In the genomic region with DNA sequence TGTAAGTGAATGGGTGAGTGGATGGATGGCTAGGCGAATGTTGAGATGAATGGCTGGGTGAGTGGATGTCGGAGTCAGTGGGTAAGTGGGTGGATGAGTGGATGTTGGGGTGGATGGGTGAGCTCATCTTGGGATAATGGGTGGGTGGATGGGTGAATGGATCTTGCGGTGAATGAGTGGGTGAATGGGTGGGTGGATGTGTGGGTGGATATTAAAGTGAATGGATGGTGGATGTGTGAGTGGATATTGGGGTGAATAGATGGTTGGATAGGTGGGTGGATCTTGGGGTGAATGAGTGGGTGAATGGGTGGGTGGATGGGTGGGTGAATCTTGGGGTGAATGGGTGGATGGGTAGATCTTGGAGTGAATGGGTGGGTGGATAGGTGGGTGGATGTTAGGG, we compare ENCODE assay signal across 19 cellular contexts. TPM values are rescaled to one million over a fixed set of nuclear protein-coding genes. Genes with fewer than 3 reads are reported as not detected.
DNase-seq lines count a peak whose midpoint lies in the region; ATAC-seq, FAIRE-seq and TF ChIP-seq lines count a peak whose summit lies in the region.
"Had no signal": no experiment of that assay in that cellular context is flagged by ENCODE, and none has a peak within 500 bp of the region (broad histone marks: within the 10 kb centered on the region; RNA-seq: fewer than 3 reads in every experiment).

No MANE protein-coding gene starts in this region.

- peaks cover 6% of the 10 kb centered on the region; the same call in 1 of the 2 replicates for H3K23me2 ChIP-seq in H1 (ENCODE audit: low read depth, low read length)

- H4K5ac ChIP-seq in H1 (ENCODE audit: insufficient read length, low read depth, low read length) = no peak overlapping the region

- peaks cover 8% of the 10 kb centered on the region for H3K27me3 Mint-ChIP-seq in neural progenitor cell (ENCODE audit: insufficient read depth, low read depth)
- H3K27me3 Mint-ChIP-seq in activated naive CD8-positive, alpha-beta T cell treated with anti-CD3 and anti-CD28 coated beads, Interleukin-2, amount 50 U/mL, for 24 hours = peaks cover 7% of the 10 kb centered on the region

- ATAC-seq in activated naive CD8-positive, alpha-beta T cell treated with anti-CD3 and anti-CD28 coated beads, Interleukin-2, amount 50 U/mL, for 24 hours = no peak
- ATAC-seq in HG02678 (IDR thresholded peaks at IDR 0.05; ENCODE audit: unreplicated experiment) = no peak
- ATAC-seq: GM23338 had no signal

- no peak overlapping the region for H3K4me3 ChIP-seq in HEK293 (ENCODE audit: low read depth, low read length)
- H3K4me3 ChIP-seq in OCI-LY3 (ENCODE audit: low read length) = no peak overlapping the region
- no peak overlapping the region for H3K4me3 ChIP-seq in H1 (ENCODE audit: extremely low read depth in 1 of 4, insufficient read depth in 2 of 4, low read depth in 3 of 4, low read length in 4 of 4)
- no peak overlapping the region for H3K4me3 ChIP-seq in neural progenitor cell
- H3K4me3 ChIP-seq: GM23338, HAP-1 had no signal

- H3K27me3 ChIP-seq in OCI-LY3 (ENCODE audit: low read depth, low read length) = peaks cover 66% of the 10 kb centered on the region
- H3K27me3 ChIP-seq in H1 (replicated peaks in 1 of 4; ENCODE audit: control insufficient read depth in 3 of 4, extremely low read depth in 1 of 4, insufficient read depth in 3 of 4, low read length in 3 of 4) = no peaks in the 10 kb centered on the region
- H3K27me3 ChIP-seq in neural progenitor cell = no peaks in the 10 kb centered on the region

- POLR2A ChIA-PET in HEK293 (lab: Yijun Ruan, JAX) = no interaction called here
- POLR2A ChIA-PET in H1 (lab: Charles Lee; ENCODE audit: partially characterized antibody) = no interaction called here

- no peak overlapping the region for H2AFZ ChIP-seq in OCI-LY3 (ENCODE audit: low read depth, low read length)
- no peak overlapping the region for H2AFZ ChIP-seq in H1 (ENCODE audit: low read length)
- no peak overlapping the region for H2AFZ ChIP-seq in neural progenitor cell (replicated peaks)
- H2AFZ ChIP-seq: GM23338 had no signal

- H3F3A ChIP-seq in neural progenitor cell (ENCODE audit: low read depth) = no peaks in the 10 kb centered on the region

- H3K79me1 ChIP-seq in H1 (ENCODE audit: low read depth, low read length) = no peaks in the 10 kb centered on the region

- no peak overlapping the region for H2AK5ac ChIP-seq in H1 (ENCODE audit: low read depth, low read length)

- CTCF ChIA-PET in HEK293 (lab: Yijun Ruan, JAX) (interaction anchor here (0.6 kb wide), 1 partner anchor 85 kb away, joined by 3 read pairs; no protein-coding TSS in a partner anchor), H1 (lab: Charles Lee; ENCODE audit: partially characterized antibody) (interaction anchor here (1.2 to 1.8 kb wide), 5 partner anchors 8 to 170 kb away, joined by 3 to 4 read pairs (median 4); no protein-coding TSS in a partner anchor)

- no peak overlapping the region for H3K9ac ChIP-seq in OCI-LY3 (ENCODE audit: low read length)
- H3K9ac ChIP-seq in H1 (replicated peaks in 1 of 4; ENCODE audit: extremely low read depth in 1 of 4, low read depth in 3 of 4, low read length in 3 of 4) = no peak overlapping the region
- H3K9ac ChIP-seq in neural progenitor cell = no peak overlapping the region

- H3K36me3 Mint-ChIP-seq in neural progenitor cell = no peaks in the 10 kb centered on the region
- no peaks in the 10 kb centered on the region for H3K36me3 Mint-ChIP-seq in activated naive CD8-positive, alpha-beta T cell treated with anti-CD3 and anti-CD28 coated beads, Interleukin-2, amount 50 U/mL, for 24 hours (ENCODE audit: low read depth)

- H3K27ac ChIP-seq in HEK293 (ENCODE audit: extremely low read depth, low read depth, low read length) = no peak overlapping the region
- H3K27ac ChIP-seq in OCI-LY3 (ENCODE audit: low read length) = no peak overlapping the region
- H3K27ac ChIP-seq in H1 (ENCODE audit: low read depth, low read length) = no peak overlapping the region
- H3K27ac ChIP-seq in neural progenitor cell = no peak overlapping the region

- DNase-seq in H1 (ENCODE audit: low read depth in 1 of 2, low spot score in 2 of 2) (no peak), neural progenitor cell (ENCODE audit: low spot score) (no peak), NCI-H510A treated with DMSO at 0.1 percent for 48 hours (lab: John Stamatoyannopoulos, UW) (no peak)
- no peak for DNase-seq in activated naive CD8-positive, alpha-beta T cell treated with anti-CD3 and anti-CD28 coated beads, Interleukin-2, amount 50 U/mL, for 24 hours
- DNase-seq: C1 segment of cervical spinal cord; Calu3; CD4-positive, alpha-beta memory T cell; COR-L47; DMS53; DMS79 treated with DMSO at 0.1 percent for 48 hours; GF-D8 had no signal

- H3K4me2 ChIP-seq in OCI-LY3 (ENCODE audit: low read length) = peak overlapping the region; percentile 30; the same call in 1 of the 2 replicates
- H3K4me2 ChIP-seq in H1 (ENCODE audit: insufficient read depth in 1 of 2, low read depth in 2 of 2, low read length in 2 of 2) = no peak overlapping the region
- no peak overlapping the region for H3K4me2 ChIP-seq in neural progenitor cell
- H3K4me2 ChIP-seq: GM23338 had no signal

- no peak overlapping the region for H2BK12ac ChIP-seq in H1 (ENCODE audit: low read depth, low read length)

- H3K18ac ChIP-seq in H1 (ENCODE audit: extremely low read depth, low read length) = no peak overlapping the region

- H3K4me1 Mint-ChIP-seq in neural progenitor cell = peaks cover 16% of the 10 kb centered on the region
- peaks cover 6% of the 10 kb centered on the region for H3K4me1 Mint-ChIP-seq in activated naive CD8-positive, alpha-beta T cell treated with anti-CD3 and anti-CD28 coated beads, Interleukin-2, amount 50 U/mL, for 24 hours

- no peak for TF ChIP-seq POLR2A in H1 (IDR thresholded peaks at IDR 0.05; ENCODE audit: control extremely low read depth in 1 of 2, low read depth in 2 of 2, low read length in 2 of 2)

- H3K14ac ChIP-seq in H1 (ENCODE audit: insufficient read length) = no peak overlapping the region

- H3K36me3 ChIP-seq in HEK293 (ENCODE audit: control insufficient read depth in 2 of 2, insufficient read depth in 1 of 2, low read length in 2 of 2) (no peaks in the 10 kb centered on the region), OCI-LY3 (replicated peaks; ENCODE audit: low read depth, low read length) (no peaks in the 10 kb centered on the region), H1 (ENCODE audit: control insufficient read depth in 2 of 4, insufficient read depth in 4 of 4, low read length in 3 of 4) (no peaks in the 10 kb centered on the region), neural progenitor cell (no peaks in the 10 kb centered on the region)
- H3K36me3 ChIP-seq: HAP-1 had no signal

- H2BK120ac ChIP-seq in H1 (replicated peaks; ENCODE audit: low read depth, low read length) = no peak overlapping the region

- TF ChIP-seq CTCF in HEK293 (tag by site-specific recombination; IDR thresholded peaks at IDR 0.05) (no peak), OCI-LY3 (IDR thresholded peaks at IDR 0.05; ENCODE audit: low read depth, low read length) (no peak), H1 (IDR thresholded peaks at IDR 0.05; ENCODE audit: control extremely low read depth in 1 of 3, insufficient read depth in 1 of 3, low read depth in 1 of 3, low read length in 3 of 3) (no peak), neural progenitor cell (IDR thresholded peaks at IDR 0.05) (no peak)

- H4K20me1 ChIP-seq in OCI-LY3 (ENCODE audit: insufficient read depth, low read length) (no peaks in the 10 kb centered on the region), H1 (replicated peaks in 1 of 2; ENCODE audit: control insufficient read depth in 1 of 2, insufficient read depth in 2 of 2, low read length in 2 of 2) (no peaks in the 10 kb centered on the region), neural progenitor cell (ENCODE audit: low read depth) (no peaks in the 10 kb centered on the region)

- no peak for TF ChIP-seq EP300 in H1 (IDR thresholded peaks at IDR 0.05; ENCODE audit: borderline replicate concordance in 1 of 2, low read depth in 2 of 2, low read length in 2 of 2)

- no peak overlapping the region for H3K56ac ChIP-seq in H1 (replicated peaks; ENCODE audit: insufficient read length, low read depth, low read length)

- 90 to 100% methylated on average over 1 to 3 of the region's 3 CpGs for WGBS in H1 (ENCODE audit: extremely low coverage in 1 of 2, insufficient coverage in 1 of 2, insufficient read length in 1 of 2, insufficient replicate concordance in 2 of 2, low coverage in 1 of 2, low lambda C conversion rate in 2 of 2, missing lambda C conversion rate in 1 of 2), 2 experiments

- no peak overlapping the region for H3K4me3 Mint-ChIP-seq in neural progenitor cell
- H3K4me3 Mint-ChIP-seq in activated naive CD8-positive, alpha-beta T cell treated with anti-CD3 and anti-CD28 coated beads, Interleukin-2, amount 50 U/mL, for 24 hours = no peak overlapping the region
- H3K4me3 Mint-ChIP-seq: CD4-positive, alpha-beta memory T cell; GM23338 had no signal

- H3K23ac ChIP-seq in H1 (ENCODE audit: insufficient read length) = no peak overlapping the region

- H3K4me1 ChIP-seq in HEK293 (ENCODE audit: control insufficient read depth, insufficient read depth, low read length) (no peaks in the 10 kb centered on the region), OCI-LY3 (ENCODE audit: low read length) (peaks cover 21% of the 10 kb centered on the region), H1 (replicated peaks in 1 of 4; ENCODE audit: control insufficient read depth in 3 of 4, insufficient read depth in 4 of 4, low read length in 3 of 4) (peaks cover 6 to 15% (median 9%) of the 10 kb centered on the region in 4 experiments), neural progenitor cell (no peaks in the 10 kb centered on the region)
- H3K4me1 ChIP-seq: HAP-1 had no signal

- no peak overlapping the region for H3K4ac ChIP-seq in H1 (replicated peaks; ENCODE audit: insufficient read length, low read depth, low read length)

- H3K27ac Mint-ChIP-seq in neural progenitor cell = peak overlapping the region; percentile 44
- no peak overlapping the region for H3K27ac Mint-ChIP-seq in activated naive CD8-positive, alpha-beta T cell treated with anti-CD3 and anti-CD28 coated beads, Interleukin-2, amount 50 U/mL, for 24 hours
- H3K27ac Mint-ChIP-seq: CD4-positive, alpha-beta memory T cell; GM23338 had no signal

- H3K79me2 ChIP-seq in OCI-LY3 (ENCODE audit: low read length) (no peaks in the 10 kb centered on the region), H1 (ENCODE audit: control insufficient read depth in 1 of 2, insufficient read depth in 2 of 2, low read length in 2 of 2) (no peaks in the 10 kb centered on the region), neural progenitor cell (ENCODE audit: low read depth) (no peaks in the 10 kb centered on the region)

- H3K9me3 Mint-ChIP-seq in neural progenitor cell = no peaks in the 10 kb centered on the region
- no peaks in the 10 kb centered on the region for H3K9me3 Mint-ChIP-seq in activated naive CD8-positive, alpha-beta T cell treated with anti-CD3 and anti-CD28 coated beads, Interleukin-2, amount 50 U/mL, for 24 hours
- H3K9me3 Mint-ChIP-seq: CD4-positive, alpha-beta memory T cell had no signal

- no peak overlapping the region for H2BK15ac ChIP-seq in H1 (ENCODE audit: low read length)

- H4K91ac ChIP-seq in H1 (replicated peaks; ENCODE audit: insufficient read length, low read length) = peak overlapping the region; percentile 31

- no peak overlapping the region for H2BK20ac ChIP-seq in H1 (ENCODE audit: low read length)

- H3K9me3 ChIP-seq in HEK293 (ENCODE audit: control insufficient read depth, insufficient read depth, low read depth, low read length) (no peaks in the 10 kb centered on the region), OCI-LY3 (ENCODE audit: insufficient read depth, low read length) (no peaks in the 10 kb centered on the region), H1 (ENCODE audit: insufficient read depth in 2 of 2, low read depth in 1 of 2, low read length in 1 of 2) (no peaks in the 10 kb centered on the region), neural progenitor cell (ENCODE audit: low read depth) (no peaks in the 10 kb centered on the region)
- H3K9me3 ChIP-seq: HAP-1 had no signal

- H4K8ac ChIP-seq in H1 (ENCODE audit: extremely low read depth, insufficient read depth, low read length) = no peak overlapping the region

- H2BK5ac ChIP-seq in H1 (ENCODE audit: low read depth, low read length) = no peak overlapping the region

- FAIRE-seq in H1 (lab: Jason Lieb, UNC) = no peak
- FAIRE-seq: H54 had no signal

- no peak for TF ChIP-seq RAD21 in H1 (IDR thresholded peaks at IDR 0.05 in 1 of 2, conservative IDR thresholded peaks at IDR 0.05 in 1 of 2; ENCODE audit: low read depth in 2 of 2, low read length in 2 of 2)

RNA-seq across cellular contexts. Expression of gene CMKLR1, which starts 51.9 kb away (rescaled TPM):
- 1.7 and 2.1 TPM in 2 replicates for total RNA-seq in H1 (2021; fragmentation: NEBNext Ultra II Directional; extraction: Animal tissue kit (Norgen Biotek cat#: 25700))
- polyA plus RNA-seq in H1 (2011; rRNA removed) = 2.8 and 2.9 TPM in 2 replicates
- polyA plus RNA-seq in H1 (2011; cell fraction: cytosol; rRNA removed) = 1.3 TPM
- 1.8 TPM for polyA plus RNA-seq in H1 (2011; cell fraction: nucleus; rRNA removed)
- 0.69 to 2.0 TPM (median 1.2 TPM) in 4 replicates for polyA plus RNA-seq in H1 (2012, experiment 1 of 2)
- polyA plus RNA-seq in H1 (2012, experiment 2 of 2) = 0.59 TPM
- polyA plus RNA-seq in H1 (2013, experiment 1 of 2) = 1.4 TPM
- polyA plus RNA-seq in H1 (2013, experiment 2 of 2) = 1.7 TPM
- polyA minus RNA-seq in H1 (2011; rRNA and poly(A)+ RNA removed) = 10.8 and 12.2 TPM in 2 replicates
- polyA minus RNA-seq in H1 (2011; cell fraction: cytosol; rRNA and poly(A)+ RNA removed) = 0.81 TPM
- polyA minus RNA-seq in H1 (2011; cell fraction: nucleus; rRNA and poly(A)+ RNA removed) = 1.7 TPM
- total RNA-seq in neural progenitor cell (ENCODE audit: low replicate concordance) = 0.09 TPM in 1 of 2 replicates, not detected in the other
- total RNA-seq: A172, Calu3, G401 had no signal
